10 cellular contexts compared by ENCODE assay signal in genomic region chr12:3207858-3208257, GRCh38.
DNase-seq lines count a peak whose midpoint lies in the region; ATAC-seq and TF ChIP-seq lines count a peak whose summit lies in the region.
"Had no signal": no experiment of that assay in that cellular context is flagged by ENCODE, and none has a peak within 500 bp of the region (broad histone marks: within the 10 kb centered on the region; RNA-seq: fewer than 3 reads in every experiment).

No MANE protein-coding gene starts in this region.

- WGBS in SK-N-SH (ENCODE audit: low lambda C conversion rate) = 93% methylated on average over 13 of the region's 13 CpGs
- WGBS in trophoblast cell (ENCODE audit: extremely low coverage, insufficient coverage, insufficient read length) = no CpG with 5 or more reads among the region's 13 CpGs

- H3K4me2 ChIP-seq in SK-N-SH = no peak overlapping the region
- no peak overlapping the region for H3K4me2 ChIP-seq in trophoblast cell (ENCODE audit: low read length)

- POLR2A ChIA-PET in AG04450 (lab: Yijun Ruan, JAX) (no interaction called here), SK-N-SH (lab: Yijun Ruan, JAX) (no interaction called here)

- H4K8ac ChIP-seq in trophoblast cell (ENCODE audit: low read depth, low read length) = no peak overlapping the region

- H4K91ac ChIP-seq in trophoblast cell (ENCODE audit: low read depth, low read length) = no peak overlapping the region

- H3K9me2 ChIP-seq in SK-N-SH = no peaks in the 10 kb centered on the region

- no peak overlapping the region for H3K4ac ChIP-seq in trophoblast cell (ENCODE audit: low read depth, low read length)

- H3K4me1 ChIP-seq in SK-N-SH (ENCODE audit: control insufficient read depth in 1 of 2, insufficient read depth in 2 of 2, low read depth in 1 of 2, low read length in 1 of 2) = peaks cover 0 to 30% of the 10 kb centered on the region in 2 experiments; a peak in 2 of 4 replicates
- H3K4me1 ChIP-seq in trophoblast cell (ENCODE audit: control insufficient read depth in 1 of 2, insufficient read depth in 2 of 2, low read length in 2 of 2) = no peaks in the 10 kb centered on the region

- H2AK5ac ChIP-seq in trophoblast cell (ENCODE audit: low read length) = no peak overlapping the region

- no peak overlapping the region for H3K14ac ChIP-seq in trophoblast cell (ENCODE audit: low read length)

- no peak overlapping the region for H2BK120ac ChIP-seq in trophoblast cell (ENCODE audit: insufficient read depth, low read length, poor library complexity)

- no peaks in the 10 kb centered on the region for H3F3A ChIP-seq in SK-N-SH (replicated peaks; ENCODE audit: insufficient read depth)

- no peak overlapping the region for H3K18ac ChIP-seq in trophoblast cell (ENCODE audit: low read length)

- no peak overlapping the region for H2BK12ac ChIP-seq in trophoblast cell (ENCODE audit: low read length)

- DNase-seq in AG04450 (ENCODE audit: low read depth, low spot score) (no peak), GM12865 (ENCODE audit: low read depth) (peak; percentile 29), SK-N-SH (no peak), left ventricle myocardium superior (peak; percentile 58), A172 (ENCODE audit: low spot score) (no peak), trophoblast cell (no peak)
- DNase-seq: NCI-H187 treated with DMSO at 0.1 percent for 48 hours had no signal

- TF ChIP-seq CTCF in AG04450 (IDR thresholded peaks at IDR 0.05; ENCODE audit: low read depth, low read length) = no peak
- TF ChIP-seq CTCF in GM12865 (IDR thresholded peaks at IDR 0.05; ENCODE audit: insufficient read depth, low read depth, low read length, missing control alignments) = peak; percentile 45
- TF ChIP-seq CTCF in SK-N-SH (IDR thresholded peaks at IDR 0.05) = peak; percentile 28

- peak overlapping the region; percentile 31 for H3K27ac ChIP-seq in AG04450 (ENCODE audit: low read depth, low read length)
- H3K27ac ChIP-seq in SK-N-SH (ENCODE audit: low read depth in 2 of 2, low read length in 1 of 2) = no peak overlapping the region
- no peak overlapping the region for H3K27ac ChIP-seq in trophoblast cell (ENCODE audit: low read depth, low read length)

- no peaks in the 10 kb centered on the region for H3K79me1 ChIP-seq in trophoblast cell (ENCODE audit: low read length)

- H3K27me3 ChIP-seq in AG04450 (ENCODE audit: control insufficient read depth, insufficient read depth, low read length) = no peaks in the 10 kb centered on the region
- no peaks in the 10 kb centered on the region for H3K27me3 ChIP-seq in SK-N-SH (ENCODE audit: insufficient read depth)
- no peaks in the 10 kb centered on the region for H3K27me3 ChIP-seq in trophoblast cell (ENCODE audit: insufficient read depth, low read length)

- CTCF ChIA-PET in AG04450 (lab: Charles Lee) = interaction anchor here (0.8 to 1.3 kb wide), 3 partner anchors 12 to 68 kb away, joined by 3 to 4 read pairs (median 4); no protein-coding TSS in a partner anchor
- CTCF ChIA-PET in SK-N-SH (lab: Yijun Ruan, JAX) = interaction anchor here (0.8 to 8.1 kb wide), 14 partner anchors 10 to 135 kb away, joined by 3 to 99 read pairs (median 4); no protein-coding TSS in a partner anchor

- H3K9ac ChIP-seq in SK-N-SH = no peak overlapping the region
- H3K9ac ChIP-seq in trophoblast cell (ENCODE audit: low read length) = no peak overlapping the region

- TF ChIP-seq EP300 in SK-N-SH (IDR thresholded peaks at IDR 0.05; ENCODE audit: borderline replicate concordance in 1 of 2, low read depth in 1 of 2, low read length in 1 of 2) = no peak

- H3K9me3 ChIP-seq in AG04450 (ENCODE audit: control insufficient read depth, insufficient read depth, low read length) = no peaks in the 10 kb centered on the region; the same call in 1 of the 2 replicates
- no peaks in the 10 kb centered on the region for H3K9me3 ChIP-seq in SK-N-SH
- peaks cover 3% of the 10 kb centered on the region for H3K9me3 ChIP-seq in trophoblast cell (ENCODE audit: insufficient read depth, low read depth, low read length)

- peak; percentile 45 for ATAC-seq in left ventricle myocardium superior
- no peak for ATAC-seq in GM19328 (IDR thresholded peaks at IDR 0.05; ENCODE audit: unreplicated experiment)
- ATAC-seq in GM21825 (IDR thresholded peaks at IDR 0.05; ENCODE audit: unreplicated experiment) = no peak
- ATAC-seq: sciatic nerve had no signal

- intact Hi-C loops in left ventricle myocardium superior (cut with micrococcal nuclease) = loop anchor here (10.0 kb wide), 2 partner anchors 47 to 63 kb away; no protein-coding TSS in a partner anchor

- no peak overlapping the region for H4K12ac ChIP-seq in trophoblast cell (ENCODE audit: low read depth, low read length)

- peak; percentile 29; the same call in 1 of the 2 replicates for TF ChIP-seq RAD21 in SK-N-SH (IDR thresholded peaks at IDR 0.05; ENCODE audit: low read length)

- peaks cover 9% of the 10 kb centered on the region; the same call in 1 of the 2 replicates for H4K20me1 ChIP-seq in SK-N-SH (ENCODE audit: insufficient read depth)

- no peak overlapping the region for H3K23ac ChIP-seq in trophoblast cell (ENCODE audit: low read length)

- H2BK5ac ChIP-seq in trophoblast cell (ENCODE audit: low read depth, low read length, poor library complexity) = no peak overlapping the region

- H3K4me3 ChIP-seq in AG04450 (ENCODE audit: low read depth, low read length) (no peak overlapping the region), GM12865 (ENCODE audit: low read depth, low read length) (no peak overlapping the region), SK-N-SH (ENCODE audit: low read depth in 2 of 2, low read length in 1 of 2) (no peak overlapping the region; a peak in 1 of 4 replicates), trophoblast cell (ENCODE audit: low read depth, low read length) (no peak overlapping the region)

- H3K79me2 ChIP-seq in SK-N-SH (ENCODE audit: insufficient read depth) = no peaks in the 10 kb centered on the region; the same call in 1 of the 2 replicates
- H3K79me2 ChIP-seq in trophoblast cell (ENCODE audit: control insufficient read depth, insufficient read depth, low read length, poor library complexity) = no peaks in the 10 kb centered on the region

- H3K36me3 ChIP-seq in SK-N-SH (replicated peaks in 1 of 2; ENCODE audit: control insufficient read depth in 1 of 2, insufficient read depth in 2 of 2, low read length in 1 of 2) (no peaks in the 10 kb centered on the region), trophoblast cell (ENCODE audit: control insufficient read depth in 1 of 2, insufficient read depth in 2 of 2, low read length in 2 of 2) (peaks cover 0 to 2% of the 10 kb centered on the region in 2 experiments)

- H2AFZ ChIP-seq in SK-N-SH (ENCODE audit: low read depth) (no peak overlapping the region), trophoblast cell (ENCODE audit: insufficient read depth, low read length, poor library complexity) (no peak overlapping the region)

TF ChIP-seq in SK-N-SH, 30 proteins besides CTCF, POLR2A, EP300 and RAD21 (continues in another document):
- TF ChIP-seq, protein P1, sequence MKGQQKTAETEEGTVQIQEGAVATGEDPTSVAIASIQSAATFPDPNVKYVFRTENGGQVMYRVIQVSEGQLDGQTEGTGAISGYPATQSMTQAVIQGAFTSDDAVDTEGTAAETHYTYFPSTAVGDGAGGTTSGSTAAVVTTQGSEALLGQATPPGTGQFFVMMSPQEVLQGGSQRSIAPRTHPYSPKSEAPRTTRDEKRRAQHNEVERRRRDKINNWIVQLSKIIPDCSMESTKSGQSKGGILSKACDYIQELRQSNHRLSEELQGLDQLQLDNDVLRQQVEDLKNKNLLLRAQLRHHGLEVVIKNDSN (IDR thresholded peaks at IDR 0.05; ENCODE audit: borderline replicate concordance, low read depth) = no peak
- TF ChIP-seq IRF3 (IDR thresholded peaks at IDR 0.05; ENCODE audit: low read depth, low read length) (no peak), CHD2 (IDR thresholded peaks at IDR 0.05; ENCODE audit: low read length, partially characterized antibody) (no peak), JUND (IDR thresholded peaks at IDR 0.05) (no peak), MXI1 (IDR thresholded peaks at IDR 0.05; ENCODE audit: low read depth, low read length) (no peak), REST (IDR thresholded peaks at IDR 0.05; ENCODE audit: low read depth, low read length) (no peak)

Comparison
In these comparisons a context has a peak if more than half of its experiments do, and no peak if none do; other contexts are left out.
1. DNase-seq: peak in GM12865 (single experiment) and left ventricle myocardium superior (single experiment); none in AG04450 (single experiment), SK-N-SH (single experiment), A172 (single experiment) and trophoblast cell (0 of 2).